In the genomic region with DNA sequence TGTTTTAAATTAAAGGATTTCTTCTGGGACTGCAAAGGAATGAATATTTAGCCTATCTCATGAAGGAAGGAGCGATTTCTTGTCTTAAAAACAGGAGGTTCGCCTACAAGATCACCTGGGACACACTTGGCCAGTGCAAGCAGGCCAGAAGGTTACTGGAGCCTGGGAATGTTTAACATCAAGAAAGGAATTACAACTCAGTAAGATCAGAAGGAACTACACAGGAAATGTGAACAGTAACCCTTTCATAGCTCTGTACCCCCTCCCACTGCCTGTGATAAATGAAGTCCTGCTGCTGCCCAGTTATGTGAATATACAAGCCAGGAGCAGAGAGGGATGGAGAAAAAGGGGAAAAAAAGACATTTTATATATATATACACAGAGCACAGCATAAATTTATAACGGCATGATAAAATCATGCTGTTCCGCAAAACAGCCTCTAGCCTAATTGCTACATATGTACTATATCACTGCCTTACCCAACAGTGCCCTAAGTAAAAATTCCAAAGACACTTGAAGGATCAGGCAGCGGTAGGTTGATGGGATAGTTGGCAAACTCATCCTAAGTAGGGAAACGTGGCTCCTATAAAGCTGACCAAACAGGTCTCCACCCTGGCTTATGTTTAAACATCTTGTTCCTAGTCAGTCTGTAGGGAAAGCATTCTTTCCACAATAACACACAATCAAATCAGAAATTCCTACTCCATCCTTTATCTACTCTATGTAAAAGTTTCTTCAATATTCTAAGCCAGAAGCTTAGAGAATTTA, we compare ENCODE assay signal across 1 cellular context.
TF ChIP-seq lines count a peak whose summit lies in the region.

No MANE protein-coding gene starts in this region.

TF ChIP-seq in IMR-90, 13 proteins besides CTCF, POLR2A, EP300 and RAD21:
- no peak for TF ChIP-seq MXI1 (IDR thresholded peaks at IDR 0.05; ENCODE audit: borderline replicate concordance, low read depth, low read length)
